10 cellular contexts compared by ENCODE assay signal in the genomic region with DNA sequence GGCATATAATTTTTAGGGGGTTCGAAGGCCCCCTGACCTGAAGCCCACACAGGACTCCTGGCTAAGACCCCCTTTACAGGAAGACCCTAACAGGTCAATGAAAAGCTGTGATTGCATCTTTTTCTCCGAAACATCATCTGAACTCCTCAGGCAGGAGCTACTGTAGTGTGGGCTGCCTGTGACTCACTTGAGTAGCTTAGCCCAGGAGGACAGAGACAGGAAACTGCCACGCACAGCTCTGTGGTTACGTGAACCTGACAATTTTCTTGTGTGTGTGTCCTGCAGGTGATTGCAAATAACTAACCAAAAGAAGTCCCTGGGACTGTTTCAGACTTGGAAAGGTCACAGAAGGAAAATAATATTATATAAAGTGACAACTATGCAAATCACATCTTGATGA. TPM values are rescaled to one million over a fixed set of nuclear protein-coding genes. Genes with fewer than 3 reads are reported as not detected.
"Had no signal": no experiment of that assay in that cellular context is flagged by ENCODE, and none has a peak within 500 bp of the region (broad histone marks: within the 10 kb centered on the region; RNA-seq: fewer than 3 reads in every experiment).

No MANE protein-coding gene starts in this region.

RNA-seq across cellular contexts. Expression of a gene that starts 15.1 kb away (rescaled TPM):
- total RNA-seq: activated CD8-positive, alpha-beta memory T cell treated with anti-CD3 and anti-CD28 coated beads for 36 hours; activated naive CD8-positive, alpha-beta T cell treated with anti-CD3 and anti-CD28 coated beads for 36 hours; breast epithelium; esophagus squamous epithelium; glomerular endothelial cell; lung microvascular endothelial cell; subcutaneous adipose tissue; T-helper 2 cell treated with Interferon-gamma antibody and Interleukin-4, amounts not matched to agents 100 ng/mL and 5 ng/mL, for 36 hours; thyroid gland; ureter had no signal

RNA-seq across cellular contexts. Expression of a gene that starts 34.5 kb away (rescaled TPM):
- total RNA-seq: activated CD8-positive, alpha-beta memory T cell treated with anti-CD3 and anti-CD28 coated beads for 36 hours; activated naive CD8-positive, alpha-beta T cell treated with anti-CD3 and anti-CD28 coated beads for 36 hours; breast epithelium; esophagus squamous epithelium; glomerular endothelial cell; lung microvascular endothelial cell; subcutaneous adipose tissue; T-helper 2 cell treated with Interferon-gamma antibody and Interleukin-4, amounts not matched to agents 100 ng/mL and 5 ng/mL, for 36 hours; thyroid gland had no signal

RNA-seq across cellular contexts. Expression of a gene that starts 52.8 kb away (rescaled TPM):
- total RNA-seq: activated CD8-positive, alpha-beta memory T cell treated with anti-CD3 and anti-CD28 coated beads for 36 hours; esophagus squamous epithelium; glomerular endothelial cell; lung microvascular endothelial cell; ureter had no signal
